ENCODE assay signal across 8 cellular contexts in the genomic region with DNA sequence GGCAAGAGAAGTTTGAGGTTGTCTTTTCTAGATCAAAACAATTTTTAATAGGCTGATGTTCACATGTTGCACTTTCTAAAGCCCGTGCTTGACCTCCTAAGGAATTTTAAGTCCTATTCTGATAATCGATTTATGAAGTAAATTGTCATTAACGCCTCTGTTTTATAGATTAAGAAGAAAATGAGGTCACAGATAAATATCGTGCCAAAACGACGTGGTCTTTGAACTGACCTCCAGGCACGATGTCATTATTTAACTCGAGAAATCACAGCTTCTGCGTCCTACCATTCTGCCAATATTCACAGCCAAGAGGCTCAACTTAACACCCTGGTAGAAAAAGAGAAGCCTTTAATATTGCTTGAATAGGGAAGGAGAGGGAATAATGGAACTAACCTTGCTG. TPM values are rescaled to one million over a fixed set of nuclear protein-coding genes. Genes with fewer than 3 reads are reported as not detected.
DNase-seq lines count a peak whose midpoint lies in the region; ATAC-seq and TF ChIP-seq lines count a peak whose summit lies in the region.

No MANE protein-coding gene starts in this region.

- 4 to 8% (median 7%) methylated on average over 9 of the region's 9 CpGs for WGBS in adipose tissue, 3 donors
- 6% methylated on average over 9 of the region's 9 CpGs for WGBS in right lobe of liver (ENCODE audit: insufficient coverage, low coverage, low lambda C conversion rate, missing lambda C conversion rate)
- 2 to 8% methylated on average over 9 of the region's 9 CpGs for WGBS in tibial nerve, 2 donors

- no peaks in the 10 kb centered on the region for H3K27me3 ChIP-seq in right lobe of liver
- no peaks in the 10 kb centered on the region for H3K27me3 ChIP-seq in tibial nerve

- no peak for TF ChIP-seq POLR2A in right lobe of liver (IDR thresholded peaks at IDR 0.05)
- no peak for TF ChIP-seq POLR2A in tibial nerve (IDR thresholded peaks at IDR 0.05)

- H3K27me3 Mint-ChIP-seq in activated T-cell treated with anti-CD3 and anti-CD28 coated beads, Interleukin-2, amount 50 U/mL, for 4 hours (ENCODE audit: low read depth): no peaks in the 10 kb centered on the region

- ATAC-seq in activated T-cell treated with anti-CD3 and anti-CD28 coated beads, Interleukin-2, amount 50 U/mL, for 4 hours: no peak
- no peak for ATAC-seq in right lobe of liver

- H3K9me3 Mint-ChIP-seq in activated T-cell treated with anti-CD3 and anti-CD28 coated beads, Interleukin-2, amount 50 U/mL, for 4 hours: no peaks in the 10 kb centered on the region

- peak overlapping the region; percentile 83 for H3K27ac ChIP-seq in adipose tissue (ENCODE audit: low read depth, low read length)
- peak overlapping the region; percentile 94 to 99 (median 98) for H3K27ac ChIP-seq in right lobe of liver
- peak overlapping the region; percentile 98 to 99 (median 98) for H3K27ac ChIP-seq in tibial nerve

- intact Hi-C loops in right lobe of liver (cut with DNase I): no loop called here

- TF ChIP-seq EP300 in tibial nerve (IDR thresholded peaks at IDR 0.05): no peak

- H3K4me1 ChIP-seq in right lobe of liver (peaks cover 0 to 13% (median 4%) of the 10 kb centered on the region in 4 donors), tibial nerve (peaks cover 0 to 40% (median 20%) of the 10 kb centered on the region in 4 donors)

- H3K36me3 Mint-ChIP-seq in activated T-cell treated with anti-CD3 and anti-CD28 coated beads, Interleukin-2, amount 50 U/mL, for 4 hours (ENCODE audit: insufficient read depth): peaks cover 7% of the 10 kb centered on the region

- H3K9me3 ChIP-seq in right lobe of liver (no peaks in the 10 kb centered on the region), tibial nerve (no peaks in the 10 kb centered on the region)

- H3K4me3 ChIP-seq in right lobe of liver (peak overlapping the region; percentile 61 to 73 (median 69)), tibial nerve (peak overlapping the region; percentile 62 to 94 (median 82))

- H3K4me3 Mint-ChIP-seq in activated T-cell treated with anti-CD3 and anti-CD28 coated beads, Interleukin-2, amount 50 U/mL, for 4 hours: peak overlapping the region; percentile 87

- H3K36me3 ChIP-seq in right lobe of liver (no peaks in the 10 kb centered on the region), tibial nerve (no peaks in the 10 kb centered on the region)

- H3K4me1 Mint-ChIP-seq in activated T-cell treated with anti-CD3 and anti-CD28 coated beads, Interleukin-2, amount 50 U/mL, for 4 hours (ENCODE audit: low read depth): peaks cover 31% of the 10 kb centered on the region

- TF ChIP-seq CTCF in right lobe of liver (IDR thresholded peaks at IDR 0.05): no peak
- no peak for TF ChIP-seq CTCF in tibial nerve (IDR thresholded peaks at IDR 0.05)
- TF ChIP-seq CTCF in GM20000 (IDR thresholded peaks at IDR 0.05; ENCODE audit: extremely low read depth, missing control alignments): no peak

- DNase-seq in activated T-cell treated with anti-CD3 and anti-CD28 coated beads, Interleukin-2, amount 50 U/mL, for 4 hours: no peak
- DNase-seq in activated T-cell treated with anti-CD3 and anti-CD28 coated beads, Interleukin-2, amount 50 U/mL, for 1 hour: no peak
- DNase-seq in right lobe of liver (no peak), tibial nerve (ENCODE audit: low spot score in 2 of 2) (peak in 1 of 2 donors; percentile 7), HK-2 (ENCODE audit: unreplicated experiment) (no peak), GM20000 (ENCODE audit: low spot score) (no peak)
- DNase-seq in stimulated activated naive CD4-positive, alpha-beta T cell (lab: John Stamatoyannopoulos, UW): no peak

RNA-seq across cellular contexts. Expression of gene EEA1, which starts 0.9 kb away (rescaled TPM):
- 10 to 100 TPM; 20.1 to 25.7 (median 23.6) TPM for total RNA-seq in activated T-cell treated with anti-CD3 and anti-CD28 coated beads, Interleukin-2, amount 50 U/mL, for 4 hours
- polyA plus RNA-seq in adipose tissue: 1 to 10 TPM; 1.9 to 5.4 (median 5.1) TPM
- total RNA-seq in right lobe of liver (10 to 100 TPM in 5 of 6 experiments, 1 to 10 TPM in 1; 8.9 to 20.3 (median 16.3) TPM), tibial nerve (10 to 100 TPM; 18.4 to 34.8 (median 24.1) TPM)
